ENCODE assay signal across 1 cellular context in the genomic region with DNA sequence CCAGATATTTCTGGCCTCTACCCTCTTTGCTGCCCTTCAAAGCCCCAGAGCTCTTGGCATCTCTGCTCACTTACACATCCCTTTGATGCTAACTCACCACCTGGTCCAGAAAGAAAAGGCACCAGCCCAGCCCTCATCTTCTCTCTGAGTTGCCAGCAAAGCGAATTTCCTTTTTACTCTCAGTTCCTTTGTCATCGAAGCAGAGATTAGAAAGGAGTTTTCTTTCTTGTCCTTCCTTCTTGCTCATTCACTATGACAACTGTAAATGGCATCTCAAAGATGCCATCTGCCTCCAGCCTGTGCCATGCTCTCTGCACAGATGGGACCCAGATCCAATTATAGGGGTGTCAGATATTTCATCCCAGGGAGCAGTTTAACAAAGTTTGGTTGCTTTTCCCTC.
TF ChIP-seq lines count a peak whose summit lies in the region.

No MANE protein-coding gene starts in this region.

TF ChIP-seq in A549, 52 proteins besides CTCF, POLR2A, EP300 and RAD21 (continued from another document):
- no peak for TF ChIP-seq MAFK (IDR thresholded peaks at IDR 0.05; ENCODE audit: partially characterized antibody)
- TF ChIP-seq SREBF2 (IDR thresholded peaks at IDR 0.05) = no peak
- TF ChIP-seq GATA3 (IDR thresholded peaks at IDR 0.05; ENCODE audit: borderline replicate concordance) = no peak
